In the genomic region with DNA sequence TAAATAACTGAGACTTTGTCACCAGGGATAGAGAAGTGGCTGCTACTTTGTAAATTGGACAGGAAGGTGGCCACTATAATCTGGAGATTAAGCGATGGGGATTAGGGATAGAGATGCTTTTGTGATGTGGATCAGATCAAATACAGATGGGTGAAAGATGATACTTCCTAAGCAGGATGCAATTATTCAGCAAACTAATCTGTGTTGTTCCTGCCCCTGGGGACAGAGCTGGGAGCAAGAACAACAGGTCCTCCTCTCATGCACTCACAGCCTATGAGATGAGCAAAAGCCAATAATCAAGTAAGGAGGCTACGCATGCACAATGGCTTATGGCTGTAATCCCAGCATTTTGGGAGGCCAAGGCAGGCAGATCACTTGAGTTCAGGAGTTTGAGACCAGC, we compare ENCODE assay signal across 18 cellular contexts. TPM values are rescaled to one million over a fixed set of nuclear protein-coding genes. Genes with fewer than 3 reads are reported as not detected.
"Had no signal": no experiment of that assay in that cellular context is flagged by ENCODE, and none has a peak within 500 bp of the region (broad histone marks: within the 10 kb centered on the region; RNA-seq: fewer than 3 reads in every experiment).

No MANE protein-coding gene starts in this region.

- H3K27ac ChIP-seq: foreskin keratinocyte, upper lobe of left lung had no signal

- H3K9me3 ChIP-seq: upper lobe of left lung had no signal

- DNase-seq: activated CD4-positive, alpha-beta T cell treated with anti-CD3 and anti-CD28 coated beads, Interleukin-2, amount 50 U/mL, for 48 hours; activated CD8-positive, alpha-beta memory T cell treated with anti-CD3 and anti-CD28 coated beads, Interleukin-2, amount 10 ng/mL, durations not matched to agents 7 days and 5 days; activated gamma-delta T cell treated with Interleukin-2 at 50 U/mL for 16 hours; activated naive CD8-positive, alpha-beta T cell treated with anti-CD3 and anti-CD28 coated beads for 36 hours; activated T-cell treated with anti-CD3 and anti-CD28 coated beads, Interleukin-2, amount 50 U/mL, for 48 hours; anterior cingulate cortex; dermis blood vessel endothelial cell; endodermal cell; erythroblast; foreskin keratinocyte; left cardiac atrium; naive B cell; retina; stimulated activated CD4-positive, alpha-beta T cell treated with anti-CD3 and anti-CD28 coated beads, Interleukin-15, amount 100 ng/mL, for 24 hours; stimulated activated CD4-positive, alpha-beta T cell treated with anti-CD3 and anti-CD28 coated beads, Interleukin-4, amount 100 ng/mL, for 24 hours; upper lobe of left lung had no signal

- H3K4me3 ChIP-seq: lung, upper lobe of left lung had no signal

- H3K36me3 ChIP-seq: upper lobe of left lung had no signal

RNA-seq across cellular contexts. Expression of gene RGL3, which starts 4.6 kb away (rescaled TPM):
- total RNA-seq: activated CD8-positive, alpha-beta memory T cell treated with anti-CD3 and anti-CD28 coated beads, Interleukin-2, amount 10 ng/mL, durations not matched to agents 7 days and 5 days; activated naive CD8-positive, alpha-beta T cell treated with anti-CD3 and anti-CD28 coated beads for 36 hours; foreskin keratinocyte; skeletal muscle tissue had no signal

RNA-seq across cellular contexts. Expression of gene ODAD3, which starts 20.4 kb away (rescaled TPM):
- total RNA-seq: dermis blood vessel endothelial cell, skeletal muscle tissue had no signal
